9 cellular contexts compared by ENCODE assay signal in genomic region chr4:87839309-87839946, GRCh38. TPM values are rescaled to one million over a fixed set of nuclear protein-coding genes. Genes with fewer than 3 reads are reported as not detected.
A peak's percentile ranks its signal among the peaks of the same experiment; 100 is the strongest.
DNase-seq lines count a peak whose midpoint lies in the region; ATAC-seq and TF ChIP-seq lines count a peak whose summit lies in the region.
"Had no signal": no experiment of that assay in that cellular context is flagged by ENCODE, and none has a peak within 500 bp of the region (broad histone marks: within the 10 kb centered on the region; RNA-seq: fewer than 3 reads in every experiment).

No MANE protein-coding gene starts in this region.

- no peak overlapping the region for H2AFZ ChIP-seq in parathyroid adenoma

- no peaks in the 10 kb centered on the region for H3K27me3 ChIP-seq in parathyroid adenoma (ENCODE audit: control insufficient read depth, insufficient read depth, low read length)

- DNase-seq in A172 (ENCODE audit: low spot score) = peak; percentile 34
- DNase-seq in GM03348 (ENCODE audit: low spot score) = peak; percentile 67
- DNase-seq in fibroblast of the conjunctiva (ENCODE audit: low read depth) = peak; percentile 17
- DNase-seq in T-helper 2 cell treated with Interferon-gamma antibody and Interleukin-4, amounts not matched to agents 5 μg/mL and 100 μg/mL, for 36 hours (ENCODE audit: low spot score) = no peak

- no peaks in the 10 kb centered on the region for H3K36me3 ChIP-seq in parathyroid adenoma (ENCODE audit: control insufficient read depth, insufficient read depth, low read length)

- TF ChIP-seq CTCF in parathyroid adenoma (IDR thresholded peaks at IDR 0.05) = peak; percentile 57

- H3K79me2 ChIP-seq in parathyroid adenoma = no peaks in the 10 kb centered on the region

- H3K4me1 Mint-ChIP-seq in T-helper 2 cell treated with Interferon-gamma antibody and Interleukin-4, amounts not matched to agents 5 μg/mL and 100 μg/mL, for 36 hours (ENCODE audit: low read depth) = no peaks in the 10 kb centered on the region

- H3K9ac ChIP-seq in parathyroid adenoma = no peak overlapping the region

- H3K4me3 Mint-ChIP-seq in T-helper 2 cell treated with Interferon-gamma antibody and Interleukin-4, amounts not matched to agents 5 μg/mL and 100 μg/mL, for 36 hours = no peak overlapping the region

- H3K4me2 ChIP-seq in parathyroid adenoma (ENCODE audit: low read length) = no peak overlapping the region

- peaks cover 26% of the 10 kb centered on the region for H3K27me3 Mint-ChIP-seq in T-helper 2 cell treated with Interferon-gamma antibody and Interleukin-4, amounts not matched to agents 5 μg/mL and 100 μg/mL, for 36 hours (ENCODE audit: low read depth)

- no peak overlapping the region for H3K4me3 ChIP-seq in parathyroid adenoma (ENCODE audit: low read depth, low read length)

- no peaks in the 10 kb centered on the region for H3K4me1 ChIP-seq in parathyroid adenoma

- H3K36me3 Mint-ChIP-seq in T-helper 2 cell treated with Interferon-gamma antibody and Interleukin-4, amounts not matched to agents 5 μg/mL and 100 μg/mL, for 36 hours (ENCODE audit: low read depth) = no peaks in the 10 kb centered on the region

- H3K9me3 ChIP-seq in parathyroid adenoma (ENCODE audit: control insufficient read depth, low read length) = no peaks in the 10 kb centered on the region

- H3K27ac Mint-ChIP-seq in T-helper 2 cell treated with Interferon-gamma antibody and Interleukin-4, amounts not matched to agents 5 μg/mL and 100 μg/mL, for 36 hours = no peak overlapping the region

- H3K27ac ChIP-seq in parathyroid adenoma = no peak overlapping the region

- peak; percentile 76 for ATAC-seq in HG03159 (IDR thresholded peaks at IDR 0.05; ENCODE audit: unreplicated experiment)
- ATAC-seq in SK-N-SH treated with all-trans-retinoic acid at 6 μM for 48 hours = peak; percentile 81
- no peak for ATAC-seq in activated CD4-positive, CD25-positive, alpha-beta regulatory T cell treated with anti-CD3 and anti-CD28 coated beads, Interleukin-2, amount 50 U/mL, for 24 hours

- no peaks in the 10 kb centered on the region for H3K9me3 Mint-ChIP-seq in T-helper 2 cell treated with Interferon-gamma antibody and Interleukin-4, amounts not matched to agents 5 μg/mL and 100 μg/mL, for 36 hours

TF ChIP-seq in SK-N-SH treated with all-trans-retinoic acid at 6 μM for 48 hours, 23 proteins besides CTCF, POLR2A, EP300 and RAD21:
- TF ChIP-seq BACH2 (CRISPR knock-in tag; IDR thresholded peaks at IDR 0.05; ENCODE audit: borderline replicate concordance) = no peak

RNA-seq across cellular contexts. Expression of gene MEPE, which starts 6.7 kb away (rescaled TPM):
- not detected in 2 replicates for total RNA-seq in A172 (2014; rRNA removed; shearing (Covaris generic))
- total RNA-seq: urinary bladder had no signal

RNA-seq across cellular contexts. Expression of gene IBSP, which starts 40.1 kb away (rescaled TPM):
- total RNA-seq in A172 (2014; rRNA removed; shearing (Covaris generic)) = not detected in 2 replicates
- total RNA-seq: urinary bladder had no signal

Comparison
In these comparisons a context has a peak if more than half of its experiments do, and no peak if none do; other contexts are left out.
1. ATAC-seq: peak in HG03159 (single experiment) and SK-N-SH treated with all-trans-retinoic acid at 6 μM for 48 hours (single experiment); none in activated CD4-positive, CD25-positive, alpha-beta regulatory T cell treated with anti-CD3 and anti-CD28 coated beads, Interleukin-2, amount 50 U/mL, for 24 hours (0 of 2).